In the genomic region with DNA sequence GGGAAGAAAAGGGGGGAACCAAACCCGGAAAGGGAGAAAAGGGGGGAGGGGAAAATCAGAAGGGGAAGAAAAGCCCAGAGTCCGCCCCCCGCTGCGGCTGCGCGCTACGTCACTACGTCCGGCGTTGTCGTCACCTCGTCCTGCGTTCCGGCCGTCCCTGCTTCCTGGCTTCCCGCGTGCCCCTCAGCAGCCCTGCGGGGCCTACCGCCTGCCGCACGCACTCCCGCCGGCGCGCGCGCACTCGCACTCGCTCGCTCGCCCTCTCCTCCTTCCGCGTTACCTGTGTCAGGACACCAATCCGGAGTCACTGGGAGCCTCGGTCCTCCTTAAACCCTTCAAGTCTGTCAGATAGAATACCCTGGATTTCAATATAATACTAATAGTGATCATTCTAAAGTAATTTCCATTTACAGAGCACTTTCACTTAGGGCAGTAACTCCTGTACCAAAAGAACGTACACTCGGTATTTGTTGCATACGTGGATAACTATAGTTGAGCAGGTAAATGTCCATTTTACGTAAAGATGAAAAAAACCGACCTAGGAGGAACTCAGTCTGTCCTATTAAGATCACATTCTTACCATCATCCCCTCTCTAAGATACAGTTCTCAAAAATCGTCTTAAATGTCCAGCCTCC, we compare ENCODE assay signal across 8 cellular contexts. TPM values are rescaled to one million over a fixed set of nuclear protein-coding genes. Genes with fewer than 3 reads are reported as not detected.
DNase-seq lines count a peak whose midpoint lies in the region; ATAC-seq and TF ChIP-seq lines count a peak whose summit lies in the region.

A gene (minus strand): TSS at position 113 of the 636 bp plus-strand sequence. CDS start 120,615 bp downstream, outside the sequence.

- TF ChIP-seq CTCF in H9 (conservative IDR thresholded peaks at IDR 0.05) (no peak), natural killer cell (IDR thresholded peaks at IDR 0.05) (no peak)

- H4K8ac ChIP-seq in H9 (replicated peaks; ENCODE audit: insufficient read length, low read depth, low read length) = no peak within 1 kb of the TSS

- peaks cover 24 to 36% of the 10 kb centered on the region in 2 experiments for H3K4me1 Mint-ChIP-seq in H9
- peaks cover 35 to 41% of the 10 kb centered on the region in 2 donors for H3K4me1 Mint-ChIP-seq in natural killer cell

- H3K36me3 Mint-ChIP-seq in H9 (ENCODE audit: insufficient read depth in 1 of 3, low read depth in 3 of 3) (peaks cover 0 to 6% (median 0%) of the 10 kb centered on the region in 3 experiments; a peak in 2 of 7 replicates), natural killer cell (no peaks in the 10 kb centered on the region)

- H3T11ph ChIP-seq in H9 (ENCODE audit: low read length) = no peak within 1 kb of the TSS

- H4K91ac ChIP-seq in H9 (ENCODE audit: insufficient read length, low read depth, low read length) = no peak within 1 kb of the TSS

- no peaks in the 10 kb centered on the region for H3K27me3 ChIP-seq in H9 (ENCODE audit: insufficient read depth, low read length)

- peak; percentile 86 to 93 (median 88) for ATAC-seq in natural killer cell

- no CpG with 5 or more reads among the region's 41 CpGs for WGBS in H9 (ENCODE audit: extremely low coverage, insufficient read length, low lambda C conversion rate)

- H3K27ac Mint-ChIP-seq in H9 = peak within 1 kb of the TSS; percentile 96 to 99 (median 96)
- peak within 1 kb of the TSS; percentile 99 to 100 for H3K27ac Mint-ChIP-seq in natural killer cell

- H3K14ac ChIP-seq in H9 (ENCODE audit: insufficient read depth, low read length) = peak within 1 kb of the TSS; percentile 60; the same call in 1 of the 2 replicates

- H3K23me2 ChIP-seq in H9 (ENCODE audit: insufficient read length, low read depth, low read length, poor library complexity, severe bottlenecking) = peaks cover 8% of the 10 kb centered on the region

- no peaks in the 10 kb centered on the region for H3K79me2 ChIP-seq in H9 (ENCODE audit: insufficient read depth, low read length)

- no peaks in the 10 kb centered on the region for H3K79me1 ChIP-seq in H9 (ENCODE audit: insufficient read depth, low read depth, low read length, poor library complexity, severe bottlenecking)

- H3K4me1 ChIP-seq in H9 (ENCODE audit: insufficient read depth, low read length) = no peaks in the 10 kb centered on the region

- no peak within 1 kb of the TSS for H2BK5ac ChIP-seq in H9 (ENCODE audit: insufficient read length, low read length)

- peak within 1 kb of the TSS; percentile 78 for H3K9ac ChIP-seq in H9 (ENCODE audit: extremely low read depth, insufficient read length, low read length)

- no peak within 1 kb of the TSS for H3K56ac ChIP-seq in H9 (ENCODE audit: insufficient read length, low read depth, low read length)

- peak within 1 kb of the TSS; percentile 61 for H3K4me2 ChIP-seq in H9 (ENCODE audit: insufficient read depth, insufficient read length, low read length)

- no peak within 1 kb of the TSS for H3K23ac ChIP-seq in H9 (ENCODE audit: insufficient read length, low read depth, low read length)

- H2AFZ ChIP-seq in H9 (ENCODE audit: low read length) = no peak within 1 kb of the TSS

- H4K5ac ChIP-seq in H9 (ENCODE audit: insufficient read length, low read depth, low read length) = no peak within 1 kb of the TSS

- no peaks in the 10 kb centered on the region for H3K27me3 Mint-ChIP-seq in H9 (ENCODE audit: low read depth)
- no peaks in the 10 kb centered on the region for H3K27me3 Mint-ChIP-seq in natural killer cell (ENCODE audit: low read depth in 2 of 2)

- no peaks in the 10 kb centered on the region for H3K9me3 ChIP-seq in H9 (ENCODE audit: control insufficient read depth, low read depth, low read length)

- H3K4me3 Mint-ChIP-seq in H9 = peak within 1 kb of the TSS; percentile 90 to 99
- H3K4me3 Mint-ChIP-seq in natural killer cell = peak within 1 kb of the TSS; percentile 97

- no peak within 1 kb of the TSS for H2AK5ac ChIP-seq in H9 (ENCODE audit: insufficient read length, low read length)

- DNase-seq in ELR (ENCODE audit: low read depth) = peak; percentile 98
- DNase-seq in H9 = peak; percentile 97
- peak; percentile 92 for DNase-seq in M059J (ENCODE audit: low read depth)
- DNase-seq in activated T-helper 9 cell treated with anti-CD3 and anti-CD28 coated beads, Interleukin-2, amount 50 U/mL, for 16 hours (ENCODE audit: low read depth) = peak; percentile 95
- DNase-seq in fibroblast of peridontal ligament (ENCODE audit: extremely low read depth) = peak; percentile 93
- peak; percentile 95 for DNase-seq in natural killer cell
- DNase-seq in stimulated activated naive CD4-positive, alpha-beta T cell (lab: John Stamatoyannopoulos, UW) = peak; percentile 85 to 93 (median 91)

- H3K18ac ChIP-seq in H9 (ENCODE audit: insufficient read length, low read depth, low read length) = peak within 1 kb of the TSS; percentile 70

- no peak within 1 kb of the TSS for H3K27ac ChIP-seq in H9 (ENCODE audit: insufficient read length, low read depth, low read length)

- H2BK12ac ChIP-seq in H9 (ENCODE audit: insufficient read length, low read depth, low read length) = no peak within 1 kb of the TSS

- no peaks in the 10 kb centered on the region for H4K20me1 ChIP-seq in H9 (ENCODE audit: control insufficient read depth, insufficient read depth, insufficient read length)

- no peak within 1 kb of the TSS for H2BK20ac ChIP-seq in H9 (ENCODE audit: low read depth, low read length, poor library complexity, severe bottlenecking)

- no peak within 1 kb of the TSS for H2BK120ac ChIP-seq in H9 (ENCODE audit: low read depth, low read length, poor library complexity, severe bottlenecking)

- TF ChIP-seq POLR2A in Raji (IDR thresholded peaks at IDR 0.05; ENCODE audit: insufficient read depth, low read depth, low read length) = peak; percentile 97

- intact Hi-C loops in natural killer cell (cut with micrococcal nuclease) = loop anchor here (2.0 kb wide), 1 partner anchor 28 kb away; a partner anchor contains a TSS

- H3K4ac ChIP-seq in H9 (ENCODE audit: low read depth, low read length) = no peak within 1 kb of the TSS; the same call in 1 of the 2 replicates

- no peak within 1 kb of the TSS for H2BK15ac ChIP-seq in H9 (ENCODE audit: low read depth, low read length)

- H3K9me3 Mint-ChIP-seq in H9 = no peaks in the 10 kb centered on the region; a peak in 1 of 5 replicates
- H3K9me3 Mint-ChIP-seq in natural killer cell = no peaks in the 10 kb centered on the region

RNA-seq across cellular contexts. Expression of the gene that starts here (rescaled TPM):
- total RNA-seq in H9 (2021) (43.9 and 45.4 TPM in 2 replicates), natural killer cell (100 to 1,000 TPM; 110 to 124 (median 123) TPM)
- 12.1 and 16.4 TPM in 2 replicates for total RNA-seq in M059J (2014; rRNA removed; shearing (Covaris generic))
